Comparison of ENCODE assay signal across 24 cellular contexts in the genomic region with DNA sequence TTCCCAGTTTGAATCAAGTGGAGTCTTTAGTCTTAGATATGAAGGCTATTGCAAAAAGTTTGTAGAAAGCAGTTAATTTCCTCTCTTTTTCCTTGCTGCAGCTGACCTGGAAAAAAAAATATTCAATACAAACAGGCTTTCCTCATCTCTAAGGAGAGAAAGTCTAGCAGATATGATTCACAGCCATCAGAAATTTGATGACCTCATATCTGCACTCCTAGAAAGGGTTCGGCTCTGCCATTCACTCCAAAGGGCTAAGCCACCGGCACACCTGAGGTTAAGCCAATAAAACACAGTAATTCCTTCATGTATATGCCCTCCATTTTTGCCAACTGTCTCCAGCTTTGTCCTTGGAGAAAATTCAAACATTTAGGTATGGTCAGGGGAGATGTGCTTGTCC. TPM values are rescaled to one million over a fixed set of nuclear protein-coding genes. Genes with fewer than 3 reads are reported as not detected.
DNase-seq lines count a peak whose midpoint lies in the region; ATAC-seq, FAIRE-seq and TF ChIP-seq lines count a peak whose summit lies in the region.
"Had no signal": no experiment of that assay in that cellular context is flagged by ENCODE, and none has a peak within 500 bp of the region (broad histone marks: within the 10 kb centered on the region; RNA-seq: fewer than 3 reads in every experiment).

No MANE protein-coding gene starts in this region.

- H3K27me3 ChIP-seq in GM23338 (ENCODE audit: insufficient read depth) (no peaks in the 10 kb centered on the region), bronchial epithelial cell (ENCODE audit: control insufficient read depth, insufficient read depth, low read length) (no peaks in the 10 kb centered on the region)

- no peak overlapping the region for H3K27ac Mint-ChIP-seq in GM23338
- H3K27ac Mint-ChIP-seq in nephron: peak overlapping the region; percentile 6 to 24 (median 22)
- H3K27ac Mint-ChIP-seq: CD4-positive, alpha-beta T cell had no signal

- no peaks in the 10 kb centered on the region for H3K4me1 ChIP-seq in GM23338 (ENCODE audit: insufficient read depth)
- H3K4me1 ChIP-seq: A549, Caco-2 had no signal

- ATAC-seq in GM23338: no peak
- no peak for ATAC-seq in GM19324 (IDR thresholded peaks at IDR 0.05; ENCODE audit: low FRiP score, unreplicated experiment)
- ATAC-seq: A549, HCT116 had no signal

- no peak overlapping the region for H3K4me3 ChIP-seq in GM23338
- no peak overlapping the region for H3K4me3 ChIP-seq in bronchial epithelial cell (ENCODE audit: low read depth, low read length)
- H3K4me3 ChIP-seq: A549 had no signal

- no peaks in the 10 kb centered on the region for H3F3A ChIP-seq in GM23338 (replicated peaks; ENCODE audit: low read depth)

- no peaks in the 10 kb centered on the region for H3K79me2 ChIP-seq in GM23338 (replicated peaks; ENCODE audit: insufficient read depth)

- no peaks in the 10 kb centered on the region for H3K9me2 ChIP-seq in GM23338 (ENCODE audit: insufficient read depth)

- H3K4me3 Mint-ChIP-seq in GM23338: no peak overlapping the region
- no peak overlapping the region for H3K4me3 Mint-ChIP-seq in nephron
- H3K4me3 Mint-ChIP-seq: CD4-positive, alpha-beta T cell had no signal

- H3K9me3 Mint-ChIP-seq in GM23338 (peaks cover 4% of the 10 kb centered on the region; the same call in 2 of the 3 replicates), nephron (peaks cover 15% of the 10 kb centered on the region)

- H3K4me2 ChIP-seq in GM23338: no peak overlapping the region
- H3K4me2 ChIP-seq: A549 had no signal

- H3K27ac ChIP-seq in GM23338 (ENCODE audit: low read depth): no peak overlapping the region
- H3K27ac ChIP-seq: 22Rv1, A549, C4-2B had no signal

- peak; percentile 42 for DNase-seq in DMS 273 (lab: John Stamatoyannopoulos, UW; ENCODE audit: unreplicated experiment)
- no peak for DNase-seq in DMS 273 treated with DMSO at 0.1 percent for 48 hours (lab: John Stamatoyannopoulos, UW)
- no peak for DNase-seq in GM23338 (ENCODE audit: low spot score)
- DNase-seq in bronchial epithelial cell (ENCODE audit: low read depth): peak; percentile 51
- DNase-seq in RCC 7860 (ENCODE audit: low spot score): no peak
- DNase-seq: AML-193; Caco-2; CD4-positive, alpha-beta T cell; GOT3; H7; KBM-7 had no signal

- TF ChIP-seq CTCF in GM23338 (conservative IDR thresholded peaks at IDR 0.05; ENCODE audit: low read depth in 2 of 2) (no peak), bronchial epithelial cell (IDR thresholded peaks at IDR 0.05; ENCODE audit: insufficient read depth, low read length, severe bottlenecking) (no peak), nephron (IDR thresholded peaks at IDR 0.05; ENCODE audit: unreplicated experiment in 3 of 3) (no peak)

- H3K36me3 ChIP-seq in GM23338 (ENCODE audit: insufficient read depth) (no peaks in the 10 kb centered on the region), bronchial epithelial cell (ENCODE audit: control insufficient read depth, insufficient read depth, low read length) (no peaks in the 10 kb centered on the region)

- FAIRE-seq in bronchial epithelial cell (lab: Jason Lieb, UNC) (no peak), RCC 7860 (lab: Jason Lieb, UNC) (no peak)
- FAIRE-seq: A549, D721Med, G401.6, GM12891, GM19239, HTR-8/SVneo had no signal

- peaks cover 3% of the 10 kb centered on the region for H3K27me3 Mint-ChIP-seq in GM23338 (ENCODE audit: insufficient read depth, low read depth, poor library complexity)
- peaks cover 21% of the 10 kb centered on the region for H3K27me3 Mint-ChIP-seq in nephron (ENCODE audit: low read depth)
- H3K27me3 Mint-ChIP-seq: IgD-negative memory B cell had no signal

- H2AFZ ChIP-seq in GM23338: peak overlapping the region; percentile 69

- H3K4me1 Mint-ChIP-seq in GM23338 (no peaks in the 10 kb centered on the region), nephron (peaks cover 17% of the 10 kb centered on the region)

- no peaks in the 10 kb centered on the region for H3K36me3 Mint-ChIP-seq in GM23338 (ENCODE audit: low read depth)
- no peaks in the 10 kb centered on the region for H3K36me3 Mint-ChIP-seq in nephron (ENCODE audit: low read depth)

- no peaks in the 10 kb centered on the region for H4K20me1 ChIP-seq in GM23338 (replicated peaks; ENCODE audit: insufficient read depth)

TF ChIP-seq in GM23338, 12 proteins besides CTCF, POLR2A, EP300 and RAD21 (continues in another document):
- TF ChIP-seq EZH2 (IDR thresholded peaks at IDR 0.05; ENCODE audit: low read depth, unreplicated experiment): no peak
- TF ChIP-seq STAT1 (IDR thresholded peaks at IDR 0.05; ENCODE audit: unreplicated experiment): no peak
- no peak for TF ChIP-seq NANOG (IDR thresholded peaks at IDR 0.05; ENCODE audit: borderline replicate concordance)
- no peak for TF ChIP-seq ZNF114 (CRISPR knock-in tag; IDR thresholded peaks at IDR 0.05)
- TF ChIP-seq, protein P1, sequence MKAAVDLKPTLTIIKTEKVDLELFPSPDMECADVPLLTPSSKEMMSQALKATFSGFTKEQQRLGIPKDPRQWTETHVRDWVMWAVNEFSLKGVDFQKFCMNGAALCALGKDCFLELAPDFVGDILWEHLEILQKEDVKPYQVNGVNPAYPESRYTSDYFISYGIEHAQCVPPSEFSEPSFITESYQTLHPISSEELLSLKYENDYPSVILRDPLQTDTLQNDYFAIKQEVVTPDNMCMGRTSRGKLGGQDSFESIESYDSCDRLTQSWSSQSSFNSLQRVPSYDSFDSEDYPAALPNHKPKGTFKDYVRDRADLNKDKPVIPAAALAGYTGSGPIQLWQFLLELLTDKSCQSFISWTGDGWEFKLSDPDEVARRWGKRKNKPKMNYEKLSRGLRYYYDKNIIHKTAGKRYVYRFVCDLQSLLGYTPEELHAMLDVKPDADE (IDR thresholded peaks at IDR 0.05): no peak
- TF ChIP-seq, protein P2, sequence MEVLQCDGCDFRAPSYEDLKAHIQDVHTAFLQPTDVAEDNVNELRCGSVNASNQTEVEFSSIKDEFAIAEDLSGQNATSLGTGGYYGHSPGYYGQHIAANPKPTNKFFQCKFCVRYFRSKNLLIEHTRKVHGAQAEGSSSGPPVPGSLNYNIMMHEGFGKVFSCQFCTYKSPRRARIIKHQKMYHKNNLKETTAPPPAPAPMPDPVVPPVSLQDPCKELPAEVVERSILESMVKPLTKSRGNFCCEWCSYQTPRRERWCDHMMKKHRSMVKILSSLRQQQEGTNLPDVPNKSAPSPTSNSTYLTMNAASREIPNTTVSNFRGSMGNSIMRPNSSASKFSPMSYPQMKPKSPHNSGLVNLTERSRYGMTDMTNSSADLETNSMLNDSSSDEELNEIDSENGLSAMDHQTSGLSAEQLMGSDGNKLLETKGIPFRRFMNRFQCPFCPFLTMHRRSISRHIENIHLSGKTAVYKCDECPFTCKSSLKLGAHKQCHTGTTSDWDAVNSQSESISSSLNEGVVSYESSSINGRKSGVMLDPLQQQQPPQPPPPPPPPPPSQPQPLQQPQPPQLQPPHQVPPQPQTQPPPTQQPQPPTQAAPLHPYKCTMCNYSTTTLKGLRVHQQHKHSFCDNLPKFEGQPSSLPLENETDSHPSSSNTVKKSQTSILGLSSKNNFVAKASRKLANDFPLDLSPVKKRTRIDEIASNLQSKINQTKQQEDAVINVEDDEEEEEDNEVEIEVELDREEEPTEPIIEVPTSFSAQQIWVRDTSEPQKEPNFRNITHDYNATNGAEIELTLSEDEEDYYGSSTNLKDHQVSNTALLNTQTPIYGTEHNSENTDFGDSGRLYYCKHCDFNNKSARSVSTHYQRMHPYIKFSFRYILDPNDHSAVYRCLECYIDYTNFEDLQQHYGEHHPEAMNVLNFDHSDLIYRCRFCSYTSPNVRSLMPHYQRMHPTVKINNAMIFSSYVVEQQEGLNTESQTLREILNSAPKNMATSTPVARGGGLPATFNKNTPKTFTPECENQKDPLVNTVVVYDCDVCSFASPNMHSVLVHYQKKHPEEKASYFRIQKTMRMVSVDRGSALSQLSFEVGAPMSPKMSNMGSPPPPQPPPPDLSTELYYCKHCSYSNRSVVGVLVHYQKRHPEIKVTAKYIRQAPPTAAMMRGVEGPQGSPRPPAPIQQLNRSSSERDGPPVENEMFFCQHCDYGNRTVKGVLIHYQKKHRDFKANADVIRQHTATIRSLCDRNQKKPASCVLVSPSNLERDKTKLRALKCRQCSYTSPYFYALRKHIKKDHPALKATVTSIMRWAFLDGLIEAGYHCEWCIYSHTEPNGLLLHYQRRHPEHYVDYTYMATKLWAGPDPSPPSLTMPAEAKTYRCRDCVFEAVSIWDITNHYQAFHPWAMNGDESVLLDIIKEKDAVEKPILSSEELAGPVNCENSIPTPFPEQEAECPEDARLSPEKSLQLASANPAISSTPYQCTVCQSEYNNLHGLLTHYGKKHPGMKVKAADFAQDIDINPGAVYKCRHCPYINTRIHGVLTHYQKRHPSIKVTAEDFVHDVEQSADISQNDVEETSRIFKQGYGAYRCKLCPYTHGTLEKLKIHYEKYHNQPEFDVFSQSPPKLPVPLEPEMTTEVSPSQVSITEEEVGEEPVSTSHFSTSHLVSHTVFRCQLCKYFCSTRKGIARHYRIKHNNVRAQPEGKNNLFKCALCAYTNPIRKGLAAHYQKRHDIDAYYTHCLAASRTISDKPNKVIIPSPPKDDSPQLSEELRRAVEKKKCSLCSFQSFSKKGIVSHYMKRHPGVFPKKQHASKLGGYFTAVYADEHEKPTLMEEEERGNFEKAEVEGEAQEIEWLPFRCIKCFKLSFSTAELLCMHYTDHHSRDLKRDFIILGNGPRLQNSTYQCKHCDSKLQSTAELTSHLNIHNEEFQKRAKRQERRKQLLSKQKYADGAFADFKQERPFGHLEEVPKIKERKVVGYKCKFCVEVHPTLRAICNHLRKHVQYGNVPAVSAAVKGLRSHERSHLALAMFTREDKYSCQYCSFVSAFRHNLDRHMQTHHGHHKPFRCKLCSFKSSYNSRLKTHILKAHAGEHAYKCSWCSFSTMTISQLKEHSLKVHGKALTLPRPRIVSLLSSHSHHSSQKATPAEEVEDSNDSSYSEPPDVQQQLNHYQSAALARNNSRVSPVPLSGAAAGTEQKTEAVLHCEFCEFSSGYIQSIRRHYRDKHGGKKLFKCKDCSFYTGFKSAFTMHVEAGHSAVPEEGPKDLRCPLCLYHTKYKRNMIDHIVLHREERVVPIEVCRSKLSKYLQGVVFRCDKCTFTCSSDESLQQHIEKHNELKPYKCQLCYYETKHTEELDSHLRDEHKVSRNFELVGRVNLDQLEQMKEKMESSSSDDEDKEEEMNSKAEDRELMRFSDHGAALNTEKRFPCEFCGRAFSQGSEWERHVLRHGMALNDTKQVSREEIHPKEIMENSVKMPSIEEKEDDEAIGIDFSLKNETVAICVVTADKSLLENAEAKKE (CRISPR knock-in tag; IDR thresholded peaks at IDR 0.05): no peak
- no peak for TF ChIP-seq POLR2AphosphoS5 (IDR thresholded peaks at IDR 0.05; ENCODE audit: low read depth)
- TF ChIP-seq ZNF331 (CRISPR knock-in tag; IDR thresholded peaks at IDR 0.05; ENCODE audit: low read depth): no peak
- no peak for TF ChIP-seq EZH2phosphoT487 (IDR thresholded peaks at IDR 0.05; ENCODE audit: unreplicated experiment)
- no peak for TF ChIP-seq CREB1 (CRISPR knock-in tag; IDR thresholded peaks at IDR 0.05; ENCODE audit: low read depth)
- TF ChIP-seq JUNB (IDR thresholded peaks at IDR 0.05; ENCODE audit: unreplicated experiment): no peak

RNA-seq across cellular contexts. Expression of a gene that starts 18.8 kb away (rescaled TPM):
- total RNA-seq in GM23338 (2014; rRNA removed; shearing (Covaris generic)): not detected in 2 replicates
- polyA plus RNA-seq in GM23338 (2016; fragmentation: Nextera tagmentation; extraction: Ambion mirVana): 0.28 and 0.29 TPM in 2 replicates
- total RNA-seq in bronchial epithelial cell: not detected in 2 replicates
- total RNA-seq: Caco-2, H7 had no signal
- polyA plus RNA-seq: A549, BJ had no signal

Comparison
In these comparisons a context has a peak if more than half of its experiments do, and no peak if none do; other contexts are left out.
1. DNase-seq: peak in DMS 273 (single experiment) and bronchial epithelial cell (single experiment); none in DMS 273 treated with DMSO at 0.1 percent for 48 hours (single experiment), GM23338 (single experiment) and RCC 7860 (single experiment).